Comparison of ENCODE assay signal across 15 cellular contexts in the genomic region with DNA sequence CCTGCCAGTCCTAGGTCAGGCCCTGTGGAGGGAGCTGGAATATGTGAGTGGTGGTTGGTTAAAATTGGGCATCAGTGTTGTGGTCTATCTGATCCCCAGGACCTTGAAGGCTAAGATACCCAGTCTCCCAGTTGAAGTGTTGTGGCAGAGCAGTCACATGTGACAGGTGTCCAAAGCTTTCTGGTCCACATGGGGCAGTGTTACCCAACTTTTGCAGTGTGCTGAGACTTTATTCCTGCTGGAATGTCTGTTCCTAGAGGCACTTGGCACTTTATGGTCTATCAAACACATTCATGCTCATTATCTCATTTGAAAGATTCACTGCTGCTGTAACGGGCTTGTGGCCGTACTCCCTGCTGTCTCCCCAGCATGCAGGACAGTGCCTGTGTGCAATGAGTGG. TPM values are rescaled to one million over a fixed set of nuclear protein-coding genes. Genes with fewer than 3 reads are reported as not detected.
DNase-seq lines count a peak whose midpoint lies in the region; ATAC-seq, FAIRE-seq and TF ChIP-seq lines count a peak whose summit lies in the region.
"Had no signal": no experiment of that assay in that cellular context is flagged by ENCODE, and none has a peak within 500 bp of the region (broad histone marks: within the 10 kb centered on the region; RNA-seq: fewer than 3 reads in every experiment).

No MANE protein-coding gene starts in this region.

- ATAC-seq in left colon (peak; percentile 56), GM18868 (IDR thresholded peaks at IDR 0.05; ENCODE audit: unreplicated experiment) (no peak), HG03342 (IDR thresholded peaks at IDR 0.05; ENCODE audit: unreplicated experiment) (no peak), natural killer cell (no peak)
- ATAC-seq: left lobe of liver had no signal

- no peak overlapping the region for H3K27ac Mint-ChIP-seq in natural killer cell
- H3K27ac Mint-ChIP-seq: brain; CD4-positive, CD25-positive, alpha-beta regulatory T cell; neural progenitor cell had no signal

- TF ChIP-seq CTCF in C4-2B (conservative IDR thresholded peaks at IDR 0.05) (peak; percentile 27), GM12875 (IDR thresholded peaks at IDR 0.05; ENCODE audit: borderline replicate concordance, insufficient read depth, low read depth, low read length) (peak; percentile 40; the same call in 1 of the 2 replicates), natural killer cell (IDR thresholded peaks at IDR 0.05) (no peak)

- no peak overlapping the region for H3K4me3 ChIP-seq in GM12875 (ENCODE audit: low read depth, low read length)
- H3K4me3 ChIP-seq: neural progenitor cell had no signal

- no peak overlapping the region for H3K27ac ChIP-seq in C4-2B
- H3K27ac ChIP-seq: neural progenitor cell had no signal

- no peaks in the 10 kb centered on the region for H3K36me3 Mint-ChIP-seq in natural killer cell
- H3K36me3 Mint-ChIP-seq: brain; CD4-positive, CD25-positive, alpha-beta regulatory T cell; neural progenitor cell had no signal

- H3K27me3 Mint-ChIP-seq in natural killer cell (ENCODE audit: low read depth in 2 of 2) = peaks cover 8 to 10% of the 10 kb centered on the region in 2 donors

- H3K4me1 Mint-ChIP-seq in natural killer cell = no peaks in the 10 kb centered on the region
- H3K4me1 Mint-ChIP-seq: brain; CD4-positive, CD25-positive, alpha-beta regulatory T cell; neural progenitor cell had no signal

- in situ Hi-C loops in SK-MEL-5 (cut with HindIII; ENCODE audit: low pct_unique_long_range_greater_than_20kb, low sequenced_read_pairs) = no loop called here

- H3K9me3 Mint-ChIP-seq in natural killer cell = peaks cover 0 to 3% of the 10 kb centered on the region in 2 donors
- H3K9me3 Mint-ChIP-seq: brain, neural progenitor cell had no signal

- no peak overlapping the region for H3K4me3 Mint-ChIP-seq in natural killer cell
- H3K4me3 Mint-ChIP-seq: brain; CD4-positive, CD25-positive, alpha-beta regulatory T cell; neural progenitor cell had no signal

- DNase-seq in SK-MEL-5 (ENCODE audit: low read depth, low spot score) (peak; percentile 44), left colon (no peak), natural killer cell (no peak), frontal cortex (ENCODE audit: low spot score in 2 of 2) (no peak)
- DNase-seq: activated naive CD4-positive, alpha-beta T cell; CD4-positive, CD25-positive, alpha-beta regulatory T cell; NCI-H446 treated with DMSO at 0.1 percent for 48 hours; Right ventricle myocardium superior had no signal

- no peak for FAIRE-seq in frontal cortex (lab: Jason Lieb, UNC)

- intact Hi-C loops in left colon (cut with DNase I, micrococcal nuclease) (no loop called here), natural killer cell (cut with micrococcal nuclease) (no loop called here)

RNA-seq across cellular contexts. Expression of a gene that starts 21.0 kb away (rescaled TPM):
- total RNA-seq in SK-MEL-5 (2014; rRNA removed; shearing (Covaris generic)) = not detected in 2 replicates
- 0.08 TPM in 1 of 2 replicates, not detected in the other for polyA plus RNA-seq in SK-MEL-5 (2015; cell fraction: cytosol; rRNA removed)
- not detected in 2 replicates for polyA plus RNA-seq in SK-MEL-5 (2015; cell fraction: nucleus; rRNA removed)
- total RNA-seq in left colon (not detected), natural killer cell (not detected), frontal cortex (not detected)
- total RNA-seq: CD4-positive, CD25-positive, alpha-beta regulatory T cell; left lobe of liver; Right ventricle myocardium superior had no signal
- polyA plus RNA-seq: CD4-positive, CD25-positive, alpha-beta regulatory T cell had no signal

RNA-seq across cellular contexts. Expression of a gene that starts 21.2 kb away (rescaled TPM):
- not detected in 2 replicates for total RNA-seq in SK-MEL-5 (2014; rRNA removed; shearing (Covaris generic))
- polyA plus RNA-seq in SK-MEL-5 (2015; cell fraction: cytosol; rRNA removed) = not detected in 2 replicates
- not detected in 2 replicates for polyA plus RNA-seq in SK-MEL-5 (2015; cell fraction: nucleus; rRNA removed)
- total RNA-seq in left colon (not detected), natural killer cell (not detected), frontal cortex (not detected)
- total RNA-seq: CD4-positive, CD25-positive, alpha-beta regulatory T cell; left lobe of liver; Right ventricle myocardium superior had no signal
- polyA plus RNA-seq: CD4-positive, CD25-positive, alpha-beta regulatory T cell had no signal

RNA-seq across cellular contexts. Expression of a gene that starts 35.3 kb away (rescaled TPM):
- not detected in 2 replicates for total RNA-seq in SK-MEL-5 (2014; rRNA removed; shearing (Covaris generic))
- not detected in 2 replicates for polyA plus RNA-seq in SK-MEL-5 (2015; cell fraction: cytosol; rRNA removed)
- not detected in 2 replicates for polyA plus RNA-seq in SK-MEL-5 (2015; cell fraction: nucleus; rRNA removed)
- not detected for total RNA-seq in left colon
- not detected for total RNA-seq in natural killer cell
- total RNA-seq in frontal cortex = not detected
- total RNA-seq: CD4-positive, CD25-positive, alpha-beta regulatory T cell; left lobe of liver; Right ventricle myocardium superior had no signal
- polyA plus RNA-seq: CD4-positive, CD25-positive, alpha-beta regulatory T cell had no signal
